In genomic region chr15:73325191-73325980, GRCh38 we compare ENCODE assay signal across 11 cellular contexts. TPM values are rescaled to one million over a fixed set of nuclear protein-coding genes. Genes with fewer than 3 reads are reported as not detected.
DNase-seq lines count a peak whose midpoint lies in the region; ATAC-seq, FAIRE-seq and TF ChIP-seq lines count a peak whose summit lies in the region.
"Had no signal": no experiment of that assay in that cellular context is flagged by ENCODE, and none has a peak within 500 bp of the region (broad histone marks: within the 10 kb centered on the region; RNA-seq: fewer than 3 reads in every experiment).

No MANE protein-coding gene starts in this region.

- H3K9ac ChIP-seq in SK-N-SH = no peak overlapping the region

- TF ChIP-seq EP300 in SK-N-SH (IDR thresholded peaks at IDR 0.05; ENCODE audit: borderline replicate concordance in 1 of 2, low read depth in 1 of 2, low read length in 1 of 2) = no peak

- H3K36me3 ChIP-seq in SK-N-SH (replicated peaks in 1 of 2; ENCODE audit: control insufficient read depth in 1 of 2, insufficient read depth in 2 of 2, low read length in 1 of 2) = no peaks in the 10 kb centered on the region

- TF ChIP-seq CTCF in SK-N-SH (IDR thresholded peaks at IDR 0.05) (peak; percentile 14; the same call in 1 of the 2 replicates), osteocyte (IDR thresholded peaks at IDR 0.05) (peak; percentile 7)

- no peaks in the 10 kb centered on the region for H3K4me1 Mint-ChIP-seq in activated naive CD8-positive, alpha-beta T cell treated with anti-CD3 and anti-CD28 coated beads, Interleukin-2, amount 50 U/mL, for 24 hours
- H3K4me1 Mint-ChIP-seq in osteocyte (ENCODE audit: unreplicated experiment) = no peaks in the 10 kb centered on the region

- peak; percentile 91 for FAIRE-seq in HTR-8/SVneo (lab: Jason Lieb, UNC)
- FAIRE-seq: endothelial cell of umbilical vein had no signal

- no peaks in the 10 kb centered on the region for H3K27me3 ChIP-seq in SK-N-SH (ENCODE audit: insufficient read depth)

- no peak for TF ChIP-seq RAD21 in SK-N-SH (IDR thresholded peaks at IDR 0.05; ENCODE audit: low read length)

- peaks cover 0 to 5% of the 10 kb centered on the region in 2 experiments; a peak in 1 of 4 replicates for H3K4me1 ChIP-seq in SK-N-SH (ENCODE audit: control insufficient read depth in 1 of 2, insufficient read depth in 2 of 2, low read depth in 1 of 2, low read length in 1 of 2)

- no peaks in the 10 kb centered on the region for H3K9me3 ChIP-seq in SK-N-SH

- no peak overlapping the region for H3K27ac ChIP-seq in SK-N-SH (ENCODE audit: low read depth in 2 of 2, low read length in 1 of 2)

- no peak overlapping the region for H3K4me3 Mint-ChIP-seq in activated naive CD8-positive, alpha-beta T cell treated with anti-CD3 and anti-CD28 coated beads, Interleukin-2, amount 50 U/mL, for 24 hours
- H3K4me3 Mint-ChIP-seq in osteocyte (ENCODE audit: unreplicated experiment) = no peak overlapping the region

- no peak overlapping the region for H3K4me2 ChIP-seq in SK-N-SH

- ATAC-seq in SK-N-SH treated with all-trans-retinoic acid at 6 μM for 48 hours (no peak), GM21447 (IDR thresholded peaks at IDR 0.05; ENCODE audit: unreplicated experiment) (no peak)
- no peak for ATAC-seq in activated naive CD8-positive, alpha-beta T cell treated with anti-CD3 and anti-CD28 coated beads, Interleukin-2, amount 50 U/mL, for 24 hours

- CTCF ChIA-PET in SK-N-SH (lab: Yijun Ruan, JAX) = interaction anchor here (1.1 kb wide), 1 partner anchor 9 kb away, joined by 3 read pairs; no protein-coding TSS in a partner anchor

- H3F3A ChIP-seq in SK-N-SH (replicated peaks; ENCODE audit: insufficient read depth) = no peaks in the 10 kb centered on the region

- DNase-seq in SK-N-SH (no peak), HTR-8/SVneo (ENCODE audit: insufficient read length, low spot score) (peak; percentile 64), osteocyte (ENCODE audit: extremely low spot score, unreplicated experiment) (no peak), NCI-H1436 treated with DMSO at 0.1 percent for 48 hours (lab: John Stamatoyannopoulos, UW) (no peak), SIG-M5 (lab: John Stamatoyannopoulos, UW) (no peak)
- peak; percentile 29 for DNase-seq in activated naive CD8-positive, alpha-beta T cell treated with anti-CD3 and anti-CD28 coated beads, Interleukin-2, amount 50 U/mL, for 24 hours

- H3K27me3 Mint-ChIP-seq in activated naive CD8-positive, alpha-beta T cell treated with anti-CD3 and anti-CD28 coated beads, Interleukin-2, amount 50 U/mL, for 24 hours = peaks cover 2% of the 10 kb centered on the region
- H3K27me3 Mint-ChIP-seq in osteocyte (ENCODE audit: unreplicated experiment) = peaks cover 4% of the 10 kb centered on the region

- H2AFZ ChIP-seq in SK-N-SH (ENCODE audit: low read depth) = no peak overlapping the region

- no peaks in the 10 kb centered on the region for H3K79me2 ChIP-seq in SK-N-SH (ENCODE audit: insufficient read depth)

- H3K27ac Mint-ChIP-seq in activated naive CD8-positive, alpha-beta T cell treated with anti-CD3 and anti-CD28 coated beads, Interleukin-2, amount 50 U/mL, for 24 hours = no peak overlapping the region
- H3K27ac Mint-ChIP-seq in osteocyte (ENCODE audit: unreplicated experiment) = no peak overlapping the region
- H3K27ac Mint-ChIP-seq: activated T-helper 2 cell treated with anti-CD3 and anti-CD28 coated beads, Interferon-gamma antibody, Interleukin-2, Interleukin-4, amounts not matched to agents 10 μg/mL and 5 μg/mL and 100 μg/mL, durations not matched to agents 14 hours and 24 hours and 36 hours had no signal

- WGBS in SK-N-SH (ENCODE audit: low lambda C conversion rate) = 76% methylated on average over 34 of the region's 35 CpGs

- POLR2A ChIA-PET in SK-N-SH (lab: Yijun Ruan, JAX) = no interaction called here

- H4K20me1 ChIP-seq in SK-N-SH (ENCODE audit: insufficient read depth) = no peaks in the 10 kb centered on the region

- no peaks in the 10 kb centered on the region for H3K9me3 Mint-ChIP-seq in activated naive CD8-positive, alpha-beta T cell treated with anti-CD3 and anti-CD28 coated beads, Interleukin-2, amount 50 U/mL, for 24 hours
- no peaks in the 10 kb centered on the region for H3K9me3 Mint-ChIP-seq in osteocyte (ENCODE audit: unreplicated experiment)
- H3K9me3 Mint-ChIP-seq: activated T-helper 2 cell treated with anti-CD3 and anti-CD28 coated beads, Interferon-gamma antibody, Interleukin-2, Interleukin-4, amounts not matched to agents 10 μg/mL and 5 μg/mL and 100 μg/mL, durations not matched to agents 14 hours and 24 hours and 36 hours had no signal

- no peaks in the 10 kb centered on the region for H3K36me3 Mint-ChIP-seq in activated naive CD8-positive, alpha-beta T cell treated with anti-CD3 and anti-CD28 coated beads, Interleukin-2, amount 50 U/mL, for 24 hours (ENCODE audit: low read depth)
- H3K36me3 Mint-ChIP-seq in osteocyte (ENCODE audit: unreplicated experiment) = no peaks in the 10 kb centered on the region

- no peak overlapping the region for H3K4me3 ChIP-seq in SK-N-SH (ENCODE audit: low read depth in 2 of 2, low read length in 1 of 2)

- no peaks in the 10 kb centered on the region for H3K9me2 ChIP-seq in SK-N-SH

TF ChIP-seq in SK-N-SH, 30 proteins besides CTCF, POLR2A, EP300 and RAD21:
- no peak for TF ChIP-seq NRF1 (IDR thresholded peaks at IDR 0.05; ENCODE audit: low read depth, low read length)
- TF ChIP-seq GABPA (IDR thresholded peaks at IDR 0.05; ENCODE audit: low read depth) = no peak
- TF ChIP-seq, protein P1, sequence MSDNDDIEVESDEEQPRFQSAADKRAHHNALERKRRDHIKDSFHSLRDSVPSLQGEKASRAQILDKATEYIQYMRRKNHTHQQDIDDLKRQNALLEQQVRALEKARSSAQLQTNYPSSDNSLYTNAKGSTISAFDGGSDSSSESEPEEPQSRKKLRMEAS (IDR thresholded peaks at IDR 0.05; ENCODE audit: low read depth) = no peak
- TF ChIP-seq SMC3 (IDR thresholded peaks at IDR 0.05; ENCODE audit: low read depth, low read length) = no peak
- no peak for TF ChIP-seq RFX5 (IDR thresholded peaks at IDR 0.05; ENCODE audit: low read length)
- TF ChIP-seq FOXM1 (IDR thresholded peaks at IDR 0.05; ENCODE audit: low read depth) = no peak
- no peak for TF ChIP-seq USF2 (IDR thresholded peaks at IDR 0.05; ENCODE audit: borderline replicate concordance, low read depth, low read length)

TF ChIP-seq in SK-N-SH treated with all-trans-retinoic acid at 6 μM for 48 hours, 23 proteins besides CTCF, POLR2A, EP300 and RAD21:
- TF ChIP-seq ZFP3 (CRISPR knock-in tag; IDR thresholded peaks at IDR 0.05) (no peak), ZFP30 (CRISPR knock-in tag; IDR thresholded peaks at IDR 0.05) (no peak), ARNTL (CRISPR knock-in tag; IDR thresholded peaks at IDR 0.05; ENCODE audit: borderline replicate concordance, low read depth) (no peak), BACH2 (CRISPR knock-in tag; IDR thresholded peaks at IDR 0.05; ENCODE audit: borderline replicate concordance) (no peak), ESRRG (CRISPR knock-in tag; IDR thresholded peaks at IDR 0.05) (no peak), ZNF565 (CRISPR knock-in tag; conservative IDR thresholded peaks at IDR 0.05; ENCODE audit: low read depth) (no peak)
- TF ChIP-seq, protein P2, sequence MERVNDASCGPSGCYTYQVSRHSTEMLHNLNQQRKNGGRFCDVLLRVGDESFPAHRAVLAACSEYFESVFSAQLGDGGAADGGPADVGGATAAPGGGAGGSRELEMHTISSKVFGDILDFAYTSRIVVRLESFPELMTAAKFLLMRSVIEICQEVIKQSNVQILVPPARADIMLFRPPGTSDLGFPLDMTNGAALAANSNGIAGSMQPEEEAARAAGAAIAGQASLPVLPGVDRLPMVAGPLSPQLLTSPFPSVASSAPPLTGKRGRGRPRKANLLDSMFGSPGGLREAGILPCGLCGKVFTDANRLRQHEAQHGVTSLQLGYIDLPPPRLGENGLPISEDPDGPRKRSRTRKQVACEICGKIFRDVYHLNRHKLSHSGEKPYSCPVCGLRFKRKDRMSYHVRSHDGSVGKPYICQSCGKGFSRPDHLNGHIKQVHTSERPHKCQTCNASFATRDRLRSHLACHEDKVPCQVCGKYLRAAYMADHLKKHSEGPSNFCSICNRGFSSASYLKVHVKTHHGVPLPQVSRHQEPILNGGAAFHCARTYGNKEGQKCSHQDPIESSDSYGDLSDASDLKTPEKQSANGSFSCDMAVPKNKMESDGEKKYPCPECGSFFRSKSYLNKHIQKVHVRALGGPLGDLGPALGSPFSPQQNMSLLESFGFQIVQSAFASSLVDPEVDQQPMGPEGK (CRISPR knock-in tag; IDR thresholded peaks at IDR 0.05; ENCODE audit: borderline replicate concordance) = no peak

RNA-seq across cellular contexts. Expression of gene HCN4, which starts 43.4 kb away (rescaled TPM):
- not detected in 2 replicates for polyA plus RNA-seq in SK-N-SH (2012; rRNA removed)
- polyA plus RNA-seq in SK-N-SH (2012; cell fraction: cytosol; rRNA removed) = not detected in 2 replicates
- not detected in 2 replicates for polyA plus RNA-seq in SK-N-SH (2012; cell fraction: nucleus; rRNA removed)
- total RNA-seq in osteocyte = not detected in 2 replicates
- total RNA-seq: endothelial cell of umbilical vein, lung microvascular endothelial cell had no signal

Comparison
In these comparisons a context has a peak if more than half of its experiments do, and no peak if none do; other contexts are left out.
1. DNase-seq: peak in HTR-8/SVneo (single experiment) and activated naive CD8-positive, alpha-beta T cell treated with anti-CD3 and anti-CD28 coated beads, Interleukin-2, amount 50 U/mL, for 24 hours (single experiment); none in SK-N-SH (single experiment), osteocyte (single experiment), NCI-H1436 treated with DMSO at 0.1 percent for 48 hours (single experiment) and SIG-M5 (single experiment).